In the genomic region with DNA sequence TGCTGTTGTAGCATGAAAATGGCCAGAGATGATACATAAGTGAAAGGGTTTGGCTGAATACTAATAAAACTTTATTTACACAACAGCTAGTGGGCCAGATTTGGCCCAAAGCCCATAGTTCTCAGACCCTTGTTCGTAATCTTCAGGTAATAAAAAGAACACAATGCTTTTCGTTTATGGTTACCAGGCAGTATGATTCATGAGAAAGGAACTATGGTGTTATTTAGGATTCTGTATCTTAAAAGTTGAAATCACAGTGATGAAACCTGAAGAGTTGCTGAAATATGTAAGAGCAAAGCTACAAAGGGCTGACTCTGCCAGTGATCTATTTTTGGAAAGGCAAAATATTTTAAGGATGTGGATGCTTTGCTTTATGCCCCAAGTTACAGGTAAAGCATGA, we compare ENCODE assay signal across 27 cellular contexts.
DNase-seq lines count a peak whose midpoint lies in the region; ATAC-seq, FAIRE-seq and TF ChIP-seq lines count a peak whose summit lies in the region.
"Had no signal": no experiment of that assay in that cellular context is flagged by ENCODE, and none has a peak within 500 bp of the region (broad histone marks: within the 10 kb centered on the region; RNA-seq: fewer than 3 reads in every experiment).

No MANE protein-coding gene starts in this region.

- no peaks in the 10 kb centered on the region for H3K27me3 ChIP-seq in bronchial epithelial cell (ENCODE audit: control insufficient read depth, insufficient read depth, low read length)
- H3K27me3 ChIP-seq: heart right ventricle, testis had no signal

- no peak for TF ChIP-seq CTCF in bronchial epithelial cell (IDR thresholded peaks at IDR 0.05; ENCODE audit: insufficient read depth, low read length, severe bottlenecking)

- no peak for TF ChIP-seq POLR2A in H54 (IDR thresholded peaks at IDR 0.05; ENCODE audit: low read depth, low read length)

- FAIRE-seq in H54 (lab: Jason Lieb, UNC) (peak; percentile 83), bronchial epithelial cell (lab: Jason Lieb, UNC) (no peak)
- FAIRE-seq: K562 had no signal

- H3K9me3 Mint-ChIP-seq in stimulated activated effector memory CD8-positive, alpha-beta T cell treated with anti-CD3 and anti-CD28 coated beads, Interleukin-12 subunit alpha, Interleukin-12 subunit beta, amount 100 ng/mL, for 72 hours: peaks cover 3% of the 10 kb centered on the region
- H3K9me3 Mint-ChIP-seq: activated B cell treated with CpG ODN at 0.5 μM for 24 hours; activated naive CD4-positive, alpha-beta T cell treated with anti-CD3 and anti-CD28 coated beads, Interleukin-2, amount 10 ng/mL, durations not matched to agents 7 days and 5 days; activated T-helper 1 cell treated with anti-CD3 and anti-CD28 coated beads, Interleukin-12 subunit alpha, Interleukin-12 subunit beta, Interleukin-2, Interleukin-4 antibody, amounts not matched to agents 30 ng/mL and 10 ng/mL and 1 ng/mL, durations not matched to agents 14 hours and 24 hours and 36 hours had no signal

- no peaks in the 10 kb centered on the region for H3K4me1 Mint-ChIP-seq in stimulated activated effector memory CD8-positive, alpha-beta T cell treated with anti-CD3 and anti-CD28 coated beads, Interleukin-12 subunit alpha, Interleukin-12 subunit beta, amount 100 ng/mL, for 72 hours
- H3K4me1 Mint-ChIP-seq: activated B cell treated with CpG ODN at 0.5 μM for 24 hours; activated naive CD4-positive, alpha-beta T cell treated with anti-CD3 and anti-CD28 coated beads, Interleukin-2, amount 10 ng/mL, durations not matched to agents 7 days and 5 days; naive thymus-derived CD4-positive, alpha-beta T cell; stimulated activated naive B cell treated with anti-CD40 and anti-IgM and Interleukin-4, amounts not matched to agents 10 μg/mL and 1 μg/mL and 100 μg/mL, for 72 hours had no signal

- DNase-seq in H54 (ENCODE audit: insufficient read length, low spot score) (no peak), NCI-H748 (lab: John Stamatoyannopoulos, UW; ENCODE audit: unreplicated experiment) (peak; percentile 37), bronchial epithelial cell (ENCODE audit: low read depth) (peak; percentile 41), kidney glomerular epithelial cell (lab: John Stamatoyannopoulos, UW) (peak; percentile 11), SW 1271 (lab: John Stamatoyannopoulos, UW) (no peak)
- no peak for DNase-seq in stimulated activated naive CD4-positive, alpha-beta T cell treated with Interleukin-2 at 50 U/mL for 16 hours (lab: John Stamatoyannopoulos, UW)
- DNase-seq in stimulated activated effector memory CD8-positive, alpha-beta T cell treated with anti-CD3 and anti-CD28 coated beads, Interleukin-12 subunit alpha, Interleukin-12 subunit beta, amount 100 ng/mL, for 72 hours (ENCODE audit: low spot score in 2 of 2): no peak
- DNase-seq: activated B cell treated with CpG ODN at 0.5 μM for 24 hours; activated naive CD4-positive, alpha-beta T cell treated with anti-CD3 and anti-CD28 coated beads, Interleukin-2, amount 10 ng/mL, durations not matched to agents 7 days and 5 days; C1 segment of cervical spinal cord; Caco-2; central memory CD4-positive, alpha-beta T cell; dorsolateral prefrontal cortex; heart right ventricle; HFFc6; naive thymus-derived CD4-positive, alpha-beta T cell; NCI-H146; NCI-H526 treated with DMSO at 0.1 percent for 48 hours; Right ventricle myocardium superior; stimulated activated CD4-positive, alpha-beta T cell treated with anti-CD3 and anti-CD28 coated beads, Interleukin-2, amount 100 ng/mL, for 48 hours; stimulated activated naive B cell treated with anti-CD40 and anti-IgM and Interleukin-4, amounts not matched to agents 10 μg/mL and 1 μg/mL and 100 μg/mL, for 72 hours; testis had no signal

- no peak overlapping the region for H3K4me3 Mint-ChIP-seq in stimulated activated effector memory CD8-positive, alpha-beta T cell treated with anti-CD3 and anti-CD28 coated beads, Interleukin-12 subunit alpha, Interleukin-12 subunit beta, amount 100 ng/mL, for 72 hours
- H3K4me3 Mint-ChIP-seq: activated B cell treated with CpG ODN at 0.5 μM for 24 hours; activated naive CD4-positive, alpha-beta T cell treated with anti-CD3 and anti-CD28 coated beads, Interleukin-2, amount 10 ng/mL, durations not matched to agents 7 days and 5 days; activated T-helper 1 cell treated with anti-CD3 and anti-CD28 coated beads, Interleukin-12 subunit alpha, Interleukin-12 subunit beta, Interleukin-2, Interleukin-4 antibody, amounts not matched to agents 30 ng/mL and 10 ng/mL and 1 ng/mL, durations not matched to agents 14 hours and 24 hours and 36 hours; HFFc6; naive thymus-derived CD4-positive, alpha-beta T cell; stimulated activated naive B cell treated with anti-CD40 and anti-IgM and Interleukin-4, amounts not matched to agents 10 μg/mL and 1 μg/mL and 100 μg/mL, for 72 hours had no signal

- H3K4me3 ChIP-seq in bronchial epithelial cell (ENCODE audit: low read depth, low read length): no peak overlapping the region
- H3K4me3 ChIP-seq: dorsolateral prefrontal cortex, heart right ventricle, K562, smooth muscle cell, testis had no signal

- no peaks in the 10 kb centered on the region for H3K36me3 Mint-ChIP-seq in stimulated activated effector memory CD8-positive, alpha-beta T cell treated with anti-CD3 and anti-CD28 coated beads, Interleukin-12 subunit alpha, Interleukin-12 subunit beta, amount 100 ng/mL, for 72 hours
- H3K36me3 Mint-ChIP-seq: activated naive CD4-positive, alpha-beta T cell treated with anti-CD3 and anti-CD28 coated beads, Interleukin-2, amount 10 ng/mL, durations not matched to agents 7 days and 5 days; naive thymus-derived CD4-positive, alpha-beta T cell; stimulated activated naive B cell treated with anti-CD40 and anti-IgM and Interleukin-4, amounts not matched to agents 10 μg/mL and 1 μg/mL and 100 μg/mL, for 72 hours had no signal

- H3K36me3 ChIP-seq in bronchial epithelial cell (ENCODE audit: control insufficient read depth, insufficient read depth, low read length): no peaks in the 10 kb centered on the region
- H3K36me3 ChIP-seq: heart right ventricle had no signal

- no peak for ATAC-seq in stimulated activated effector memory CD8-positive, alpha-beta T cell treated with anti-CD3 and anti-CD28 coated beads, Interleukin-12 subunit alpha, Interleukin-12 subunit beta, amount 100 ng/mL, for 72 hours
- no peak for ATAC-seq in GM18520 (IDR thresholded peaks at IDR 0.05; ENCODE audit: unreplicated experiment)
- ATAC-seq: heart right ventricle; K562; left lobe of liver; naive thymus-derived CD4-positive, alpha-beta T cell; stimulated activated naive B cell treated with anti-CD40 and anti-IgM and Interleukin-4, amounts not matched to agents 10 μg/mL and 1 μg/mL and 100 μg/mL, for 72 hours had no signal

- no peak overlapping the region for H3K27ac Mint-ChIP-seq in stimulated activated effector memory CD8-positive, alpha-beta T cell treated with anti-CD3 and anti-CD28 coated beads, Interleukin-12 subunit alpha, Interleukin-12 subunit beta, amount 100 ng/mL, for 72 hours
- H3K27ac Mint-ChIP-seq: activated B cell treated with CpG ODN at 0.5 μM for 24 hours; activated naive CD4-positive, alpha-beta T cell treated with anti-CD3 and anti-CD28 coated beads, Interleukin-2, amount 10 ng/mL, durations not matched to agents 7 days and 5 days; activated T-helper 1 cell treated with anti-CD3 and anti-CD28 coated beads, Interleukin-12 subunit alpha, Interleukin-12 subunit beta, Interleukin-2, Interleukin-4 antibody, amounts not matched to agents 30 ng/mL and 10 ng/mL and 1 ng/mL, durations not matched to agents 14 hours and 24 hours and 36 hours; HFFc6; naive thymus-derived CD4-positive, alpha-beta T cell; stimulated activated naive B cell treated with anti-CD40 and anti-IgM and Interleukin-4, amounts not matched to agents 10 μg/mL and 1 μg/mL and 100 μg/mL, for 72 hours had no signal

Comparison
In these comparisons a context has a peak if more than half of its experiments do, and no peak if none do; other contexts are left out.
1. DNase-seq: peak in NCI-H748 (single experiment), bronchial epithelial cell (single experiment) and kidney glomerular epithelial cell (single experiment); none in H54 (single experiment), stimulated activated naive CD4-positive, alpha-beta T cell treated with Interleukin-2 at 50 U/mL for 16 hours (single experiment), stimulated activated effector memory CD8-positive, alpha-beta T cell treated with anti-CD3 and anti-CD28 coated beads, Interleukin-12 subunit alpha, Interleukin-12 subunit beta, amount 100 ng/mL, for 72 hours (0 of 2) and SW 1271 (0 of 2).